1 cellular context compared by ENCODE assay signal in genomic region chr6:31702819-31703716, GRCh38.
TF ChIP-seq lines count a peak whose summit lies in the region.

ABHD16A (minus strand) TSS chr6:31703324; CDS start chr6:31703281, 43 bp downstream.

TF ChIP-seq in HepG2, 621 proteins besides CTCF, POLR2A, EP300 and RAD21 (continued from another document and continues in another):
- TF ChIP-seq, protein P1, sequence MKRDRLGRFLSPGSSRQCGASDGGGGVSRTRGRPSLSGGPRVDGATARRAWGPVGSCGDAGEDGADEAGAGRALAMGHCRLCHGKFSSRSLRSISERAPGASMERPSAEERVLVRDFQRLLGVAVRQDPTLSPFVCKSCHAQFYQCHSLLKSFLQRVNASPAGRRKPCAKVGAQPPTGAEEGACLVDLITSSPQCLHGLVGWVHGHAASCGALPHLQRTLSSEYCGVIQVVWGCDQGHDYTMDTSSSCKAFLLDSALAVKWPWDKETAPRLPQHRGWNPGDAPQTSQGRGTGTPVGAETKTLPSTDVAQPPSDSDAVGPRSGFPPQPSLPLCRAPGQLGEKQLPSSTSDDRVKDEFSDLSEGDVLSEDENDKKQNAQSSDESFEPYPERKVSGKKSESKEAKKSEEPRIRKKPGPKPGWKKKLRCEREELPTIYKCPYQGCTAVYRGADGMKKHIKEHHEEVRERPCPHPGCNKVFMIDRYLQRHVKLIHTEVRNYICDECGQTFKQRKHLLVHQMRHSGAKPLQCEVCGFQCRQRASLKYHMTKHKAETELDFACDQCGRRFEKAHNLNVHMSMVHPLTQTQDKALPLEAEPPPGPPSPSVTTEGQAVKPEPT (CRISPR knock-in tag; IDR thresholded peaks at IDR 0.05; ENCODE audit: low read depth): no peak
- TF ChIP-seq PRMT3 (CRISPR knock-in tag; IDR thresholded peaks at IDR 0.05; ENCODE audit: borderline replicate concordance, low read depth) (no peak), ZBTB14 (CRISPR knock-in tag; IDR thresholded peaks at IDR 0.05) (no peak), HNF4G (IDR thresholded peaks at IDR 0.05; ENCODE audit: borderline replicate concordance, low read depth, low read length) (peak; percentile 63; the same call in 1 of the 2 replicates), HNF4G (CRISPR knock-in tag; IDR thresholded peaks at IDR 0.05; ENCODE audit: borderline replicate concordance, low read depth) (0 out of 2 replicates have a peak, but pooled peaks have one; percentile 35), ZNF275 (CRISPR knock-in tag; IDR thresholded peaks at IDR 0.05; ENCODE audit: borderline replicate concordance) (0 out of 2 replicates have a peak, but pooled peaks have one; percentile 31), PRDM4 (CRISPR knock-in tag; IDR thresholded peaks at IDR 0.05; ENCODE audit: borderline replicate concordance) (peak; percentile 56; the same call in 1 of the 2 replicates), GTF2F1 (IDR thresholded peaks at IDR 0.05; ENCODE audit: low read length) (no peak), TCF7 (IDR thresholded peaks at IDR 0.05; ENCODE audit: low read depth) (no peak), SP140L (CRISPR knock-in tag; IDR thresholded peaks at IDR 0.05; ENCODE audit: borderline replicate concordance) (no peak), NCOR1 (IDR thresholded peaks at IDR 0.05; ENCODE audit: borderline replicate concordance, low read length) (no peak; the same call in 1 of the 2 replicates), EHMT2 (IDR thresholded peaks at IDR 0.05; ENCODE audit: borderline replicate concordance, low read depth, low read length) (no peak), KMT2A (CRISPR knock-in tag; IDR thresholded peaks at IDR 0.05) (0 out of 2 replicates have a peak, but pooled peaks have one; percentile 18), SETDB1 (CRISPR knock-in tag; IDR thresholded peaks at IDR 0.05; ENCODE audit: borderline replicate concordance) (no peak), ZNF546 (CRISPR knock-in tag; conservative IDR thresholded peaks at IDR 0.05) (no peak), ZNF772 (CRISPR knock-in tag; IDR thresholded peaks at IDR 0.05) (peak; percentile 51; the same call in 1 of the 2 replicates), KDM6A (CRISPR knock-in tag; IDR thresholded peaks at IDR 0.05; ENCODE audit: low read depth) (no peak), ZNF263 (CRISPR knock-in tag; IDR thresholded peaks at IDR 0.05) (peak; percentile 27; the same call in 1 of the 2 replicates), ZNF674 (CRISPR knock-in tag; IDR thresholded peaks at IDR 0.05; ENCODE audit: low read depth) (no peak), SNAPC2 (CRISPR knock-in tag; IDR thresholded peaks at IDR 0.05) (peak; percentile 88; the same call in 1 of the 2 replicates), CREM (IDR thresholded peaks at IDR 0.05) (peak; percentile 94), CREM (CRISPR knock-in tag; IDR thresholded peaks at IDR 0.05) (peak; percentile 46; the same call in 1 of the 2 replicates), ZNF75D (CRISPR knock-in tag; IDR thresholded peaks at IDR 0.05; ENCODE audit: borderline replicate concordance) (0 out of 2 replicates have a peak, but pooled peaks have one; percentile 48)
- TF ChIP-seq, protein P2, sequence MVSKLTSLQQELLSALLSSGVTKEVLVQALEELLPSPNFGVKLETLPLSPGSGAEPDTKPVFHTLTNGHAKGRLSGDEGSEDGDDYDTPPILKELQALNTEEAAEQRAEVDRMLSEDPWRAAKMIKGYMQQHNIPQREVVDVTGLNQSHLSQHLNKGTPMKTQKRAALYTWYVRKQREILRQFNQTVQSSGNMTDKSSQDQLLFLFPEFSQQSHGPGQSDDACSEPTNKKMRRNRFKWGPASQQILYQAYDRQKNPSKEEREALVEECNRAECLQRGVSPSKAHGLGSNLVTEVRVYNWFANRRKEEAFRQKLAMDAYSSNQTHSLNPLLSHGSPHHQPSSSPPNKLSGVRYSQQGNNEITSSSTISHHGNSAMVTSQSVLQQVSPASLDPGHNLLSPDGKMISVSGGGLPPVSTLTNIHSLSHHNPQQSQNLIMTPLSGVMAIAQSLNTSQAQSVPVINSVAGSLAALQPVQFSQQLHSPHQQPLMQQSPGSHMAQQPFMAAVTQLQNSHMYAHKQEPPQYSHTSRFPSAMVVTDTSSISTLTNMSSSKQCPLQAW (CRISPR knock-in tag; IDR thresholded peaks at IDR 0.05): peak; percentile 93
- TF ChIP-seq, protein P3, sequence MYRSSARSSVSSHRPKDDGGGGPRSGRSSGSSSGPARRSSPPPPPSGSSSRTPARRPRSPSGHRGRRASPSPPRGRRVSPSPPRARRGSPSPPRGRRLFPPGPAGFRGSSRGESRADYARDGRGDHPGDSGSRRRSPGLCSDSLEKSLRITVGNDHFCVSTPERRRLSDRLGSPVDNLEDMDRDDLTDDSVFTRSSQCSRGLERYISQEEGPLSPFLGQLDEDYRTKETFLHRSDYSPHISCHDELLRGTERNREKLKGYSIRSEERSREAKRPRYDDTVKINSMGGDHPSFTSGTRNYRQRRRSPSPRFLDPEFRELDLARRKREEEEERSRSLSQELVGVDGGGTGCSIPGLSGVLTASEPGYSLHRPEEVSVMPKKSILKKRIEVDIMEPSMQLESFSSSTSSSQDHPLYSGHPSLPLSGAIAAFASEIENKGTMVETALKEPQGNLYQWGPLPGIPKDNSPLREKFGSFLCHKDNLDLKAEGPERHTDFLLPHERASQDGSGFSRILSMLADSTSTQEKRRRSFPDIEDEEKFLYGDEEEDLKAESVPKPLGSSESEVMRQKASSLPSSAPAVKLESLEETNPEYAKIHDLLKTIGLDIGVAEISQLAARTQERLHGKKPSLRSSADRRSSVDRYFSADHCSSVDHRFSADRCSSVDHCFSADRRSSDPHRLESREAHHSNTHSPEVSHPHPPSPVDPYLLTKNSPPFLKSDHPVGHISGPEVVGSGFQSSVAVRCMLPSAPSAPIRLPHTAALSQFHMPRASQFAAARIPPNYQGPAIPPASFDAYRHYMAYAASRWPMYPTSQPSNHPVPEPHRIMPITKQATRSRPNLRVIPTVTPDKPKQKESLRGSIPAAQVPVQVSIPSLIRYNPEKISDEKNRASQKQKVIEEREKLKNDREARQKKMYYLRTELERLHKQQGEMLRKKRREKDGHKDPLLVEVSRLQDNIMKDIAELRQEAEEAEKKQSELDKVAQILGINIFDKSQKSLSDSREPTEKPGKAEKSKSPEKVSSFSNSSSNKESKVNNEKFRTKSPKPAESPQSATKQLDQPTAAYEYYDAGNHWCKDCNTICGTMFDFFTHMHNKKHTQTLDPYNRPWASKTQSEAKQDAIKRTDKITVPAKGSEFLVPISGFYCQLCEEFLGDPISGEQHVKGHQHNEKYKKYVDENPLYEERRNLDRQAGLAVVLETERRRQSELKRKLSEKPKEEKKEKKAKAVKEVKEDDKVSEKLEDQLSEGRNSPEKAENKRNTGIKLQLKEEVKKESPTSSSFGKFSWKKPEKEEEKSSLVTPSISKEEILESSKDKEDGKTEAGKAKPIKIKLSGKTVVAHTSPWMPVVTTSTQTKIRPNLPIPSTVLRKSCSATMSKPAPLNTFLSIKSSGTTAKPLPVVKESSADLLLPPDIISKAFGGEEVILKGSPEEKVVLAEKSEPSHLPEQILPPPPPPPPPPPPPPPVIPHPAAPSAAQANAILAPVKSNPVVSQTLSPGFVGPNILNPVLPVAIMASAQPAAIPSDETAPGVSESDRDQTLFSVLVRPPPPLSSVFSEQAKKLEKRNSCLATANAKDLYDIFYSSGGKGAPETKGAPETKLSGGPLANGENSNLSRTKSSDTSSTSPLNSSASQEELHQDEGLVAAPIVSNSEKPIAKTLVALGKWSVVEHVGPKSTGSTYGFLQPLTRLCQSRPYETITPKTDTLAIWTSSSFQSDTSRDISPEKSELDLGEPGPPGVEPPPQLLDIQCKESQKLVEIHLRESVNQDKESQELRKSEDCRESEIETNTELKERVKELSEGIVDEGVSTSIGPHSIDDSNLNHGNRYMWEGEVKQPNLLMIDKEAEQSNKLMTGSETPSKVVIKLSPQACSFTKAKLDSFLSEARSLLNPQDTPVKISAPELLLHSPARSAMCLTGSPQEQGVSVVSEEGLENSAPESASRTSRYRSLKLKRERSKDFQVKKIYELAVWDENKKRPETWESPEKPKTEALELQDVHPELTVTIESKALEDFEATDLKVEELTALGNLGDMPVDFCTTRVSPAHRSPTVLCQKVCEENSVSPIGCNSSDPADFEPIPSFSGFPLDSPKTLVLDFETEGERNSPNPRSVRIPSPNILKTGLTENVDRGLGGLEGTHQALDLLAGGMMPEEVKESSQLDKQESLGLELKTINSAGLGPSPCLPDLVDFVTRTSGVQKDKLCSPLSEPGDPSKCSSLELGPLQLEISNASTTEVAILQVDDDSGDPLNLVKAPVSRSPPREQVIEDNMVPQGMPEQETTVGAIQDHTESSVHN (CRISPR knock-in tag; IDR thresholded peaks at IDR 0.05): no peak
- TF ChIP-seq, protein P4, sequence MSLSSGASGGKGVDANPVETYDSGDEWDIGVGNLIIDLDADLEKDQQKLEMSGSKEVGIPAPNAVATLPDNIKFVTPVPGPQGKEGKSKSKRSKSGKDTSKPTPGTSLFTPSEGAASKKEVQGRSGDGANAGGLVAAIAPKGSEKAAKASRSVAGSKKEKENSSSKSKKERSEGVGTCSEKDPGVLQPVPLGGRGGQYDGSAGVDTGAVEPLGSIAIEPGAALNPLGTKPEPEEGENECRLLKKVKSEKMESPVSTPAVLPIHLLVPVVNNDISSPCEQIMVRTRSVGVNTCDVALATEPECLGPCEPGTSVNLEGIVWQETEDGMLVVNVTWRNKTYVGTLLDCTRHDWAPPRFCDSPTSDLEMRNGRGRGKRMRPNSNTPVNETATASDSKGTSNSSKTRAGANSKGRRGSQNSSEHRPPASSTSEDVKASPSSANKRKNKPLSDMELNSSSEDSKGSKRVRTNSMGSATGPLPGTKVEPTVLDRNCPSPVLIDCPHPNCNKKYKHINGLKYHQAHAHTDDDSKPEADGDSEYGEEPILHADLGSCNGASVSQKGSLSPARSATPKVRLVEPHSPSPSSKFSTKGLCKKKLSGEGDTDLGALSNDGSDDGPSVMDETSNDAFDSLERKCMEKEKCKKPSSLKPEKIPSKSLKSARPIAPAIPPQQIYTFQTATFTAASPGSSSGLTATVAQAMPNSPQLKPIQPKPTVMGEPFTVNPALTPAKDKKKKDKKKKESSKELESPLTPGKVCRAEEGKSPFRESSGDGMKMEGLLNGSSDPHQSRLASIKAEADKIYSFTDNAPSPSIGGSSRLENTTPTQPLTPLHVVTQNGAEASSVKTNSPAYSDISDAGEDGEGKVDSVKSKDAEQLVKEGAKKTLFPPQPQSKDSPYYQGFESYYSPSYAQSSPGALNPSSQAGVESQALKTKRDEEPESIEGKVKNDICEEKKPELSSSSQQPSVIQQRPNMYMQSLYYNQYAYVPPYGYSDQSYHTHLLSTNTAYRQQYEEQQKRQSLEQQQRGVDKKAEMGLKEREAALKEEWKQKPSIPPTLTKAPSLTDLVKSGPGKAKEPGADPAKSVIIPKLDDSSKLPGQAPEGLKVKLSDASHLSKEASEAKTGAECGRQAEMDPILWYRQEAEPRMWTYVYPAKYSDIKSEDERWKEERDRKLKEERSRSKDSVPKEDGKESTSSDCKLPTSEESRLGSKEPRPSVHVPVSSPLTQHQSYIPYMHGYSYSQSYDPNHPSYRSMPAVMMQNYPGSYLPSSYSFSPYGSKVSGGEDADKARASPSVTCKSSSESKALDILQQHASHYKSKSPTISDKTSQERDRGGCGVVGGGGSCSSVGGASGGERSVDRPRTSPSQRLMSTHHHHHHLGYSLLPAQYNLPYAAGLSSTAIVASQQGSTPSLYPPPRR (CRISPR knock-in tag; IDR thresholded peaks at IDR 0.05; ENCODE audit: borderline replicate concordance): peak; percentile 45; the same call in 1 of the 2 replicates
- TF ChIP-seq, protein P5, sequence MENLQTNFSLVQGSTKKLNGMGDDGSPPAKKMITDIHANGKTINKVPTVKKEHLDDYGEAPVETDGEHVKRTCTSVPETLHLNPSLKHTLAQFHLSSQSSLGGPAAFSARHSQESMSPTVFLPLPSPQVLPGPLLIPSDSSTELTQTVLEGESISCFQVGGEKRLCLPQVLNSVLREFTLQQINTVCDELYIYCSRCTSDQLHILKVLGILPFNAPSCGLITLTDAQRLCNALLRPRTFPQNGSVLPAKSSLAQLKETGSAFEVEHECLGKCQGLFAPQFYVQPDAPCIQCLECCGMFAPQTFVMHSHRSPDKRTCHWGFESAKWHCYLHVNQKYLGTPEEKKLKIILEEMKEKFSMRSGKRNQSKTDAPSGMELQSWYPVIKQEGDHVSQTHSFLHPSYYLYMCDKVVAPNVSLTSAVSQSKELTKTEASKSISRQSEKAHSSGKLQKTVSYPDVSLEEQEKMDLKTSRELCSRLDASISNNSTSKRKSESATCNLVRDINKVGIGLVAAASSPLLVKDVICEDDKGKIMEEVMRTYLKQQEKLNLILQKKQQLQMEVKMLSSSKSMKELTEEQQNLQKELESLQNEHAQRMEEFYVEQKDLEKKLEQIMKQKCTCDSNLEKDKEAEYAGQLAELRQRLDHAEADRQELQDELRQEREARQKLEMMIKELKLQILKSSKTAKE (CRISPR knock-in tag; IDR thresholded peaks at IDR 0.05; ENCODE audit: borderline replicate concordance): 0 out of 2 replicates have a peak, but pooled peaks have one; percentile 17
